ENCODE assay signal across 8 cellular contexts in genomic region chr12:104478396-104479140, GRCh38. TPM values are rescaled to one million over a fixed set of nuclear protein-coding genes. Genes with fewer than 3 reads are reported as not detected.
DNase-seq lines count a peak whose midpoint lies in the region; ATAC-seq and TF ChIP-seq lines count a peak whose summit lies in the region.

No MANE protein-coding gene starts in this region.

- no peaks in the 10 kb centered on the region for H3K79me1 ChIP-seq in mesenchymal stem cell (replicated peaks; ENCODE audit: low read length, poor library complexity, severe bottlenecking)

- H3K27me3 ChIP-seq in mesenchymal stem cell (ENCODE audit: control insufficient read depth in 1 of 2, insufficient read depth in 1 of 2, low read length in 2 of 2) = no peaks in the 10 kb centered on the region

- peak; percentile 63 for DNase-seq in CMK (ENCODE audit: low read depth)
- DNase-seq in activated CD4-positive, alpha-beta T cell treated with anti-CD3 and anti-CD28 coated beads, Interleukin-2, amount 50 U/mL, for 48 hours = peak; percentile 34 to 50
- DNase-seq in mesenchymal stem cell = peak; percentile 46
- no peak for DNase-seq in NCI-H146 treated with DMSO at 0.1 percent for 48 hours (lab: John Stamatoyannopoulos, UW; ENCODE audit: unreplicated experiment)
- no peak for DNase-seq in NCI-H1436 treated with DMSO at 0.1 percent for 48 hours (lab: John Stamatoyannopoulos, UW)
- DNase-seq in type B pancreatic cell (ENCODE audit: extremely low spot score, unreplicated experiment) = no peak

- WGBS in mesenchymal stem cell = 64% methylated on average over 7 of the region's 8 CpGs

- peak overlapping the region in 1 of 2 experiments; percentile 45 for H3K4ac ChIP-seq in mesenchymal stem cell (ENCODE audit: low read depth in 1 of 2, low read length in 2 of 2)

- H4K8ac ChIP-seq in mesenchymal stem cell (ENCODE audit: low read length) = peak overlapping the region; percentile 13

- H2BK5ac ChIP-seq in mesenchymal stem cell (ENCODE audit: low read depth, low read length, poor library complexity, severe bottlenecking) = no peak overlapping the region

- no peaks in the 10 kb centered on the region for H3K27me3 Mint-ChIP-seq in type B pancreatic cell

- peak; percentile 82 for ATAC-seq in GM19438 (IDR thresholded peaks at IDR 0.05; ENCODE audit: low read depth, unreplicated experiment)
- peak; percentile 83 for ATAC-seq in HG03442 (IDR thresholded peaks at IDR 0.05; ENCODE audit: unreplicated experiment)

- H3K14ac ChIP-seq in mesenchymal stem cell (ENCODE audit: low read length in 2 of 2) = no peak overlapping the region

- no peaks in the 10 kb centered on the region for H3K36me3 ChIP-seq in mesenchymal stem cell (ENCODE audit: control insufficient read depth in 1 of 2, insufficient read depth in 2 of 2, low read depth in 1 of 2, low read length in 2 of 2)

- peak overlapping the region; percentile 70 for H2BK15ac ChIP-seq in mesenchymal stem cell (ENCODE audit: low read depth, poor library complexity, severe bottlenecking)

- H3K4me1 ChIP-seq in mesenchymal stem cell (ENCODE audit: control insufficient read depth, insufficient read depth, low read depth, low read length) = peaks cover 5% of the 10 kb centered on the region

- H2BK12ac ChIP-seq in mesenchymal stem cell (ENCODE audit: low read length in 2 of 2) = peak overlapping the region; percentile 47 to 50

- peaks cover 4% of the 10 kb centered on the region for H3K36me3 Mint-ChIP-seq in type B pancreatic cell

- peaks cover 5% of the 10 kb centered on the region for H3K9me3 Mint-ChIP-seq in type B pancreatic cell

- peak overlapping the region; percentile 79 to 80 for H3K18ac ChIP-seq in mesenchymal stem cell (ENCODE audit: low read depth in 1 of 2, low read length in 2 of 2)

- no peak overlapping the region for H4K91ac ChIP-seq in mesenchymal stem cell (ENCODE audit: low read length)

- H3K23ac ChIP-seq in mesenchymal stem cell (ENCODE audit: low read length in 2 of 2) = peak overlapping the region in 1 of 2 experiments; percentile 78

- no peak overlapping the region for H3K4me3 ChIP-seq in mesenchymal stem cell (ENCODE audit: insufficient read depth in 1 of 2, low read depth in 1 of 2, low read length in 2 of 2)

- H2AK5ac ChIP-seq in mesenchymal stem cell (ENCODE audit: low read length, severe bottlenecking) = no peak overlapping the region

- H3K27ac ChIP-seq in mesenchymal stem cell (ENCODE audit: low read length, poor library complexity, severe bottlenecking) = no peak overlapping the region

- no peak overlapping the region for H3K4me2 ChIP-seq in mesenchymal stem cell (ENCODE audit: low read length, poor library complexity, severe bottlenecking)

- peaks cover 3% of the 10 kb centered on the region for H3K9me3 ChIP-seq in mesenchymal stem cell (ENCODE audit: control insufficient read depth, low read length)

- H3K9ac ChIP-seq in mesenchymal stem cell (ENCODE audit: low read length) = no peak overlapping the region

- no peak overlapping the region for H3K27ac Mint-ChIP-seq in type B pancreatic cell

- H3K4me1 Mint-ChIP-seq in type B pancreatic cell (ENCODE audit: unreplicated experiment) = peaks cover 6% of the 10 kb centered on the region

- H2AFZ ChIP-seq in mesenchymal stem cell (ENCODE audit: low read depth, low read length) = no peak overlapping the region

- no peak for TF ChIP-seq CTCF in type B pancreatic cell (conservative IDR thresholded peaks at IDR 0.05)

- H3K4me3 Mint-ChIP-seq in type B pancreatic cell = no peak overlapping the region

- H2BK120ac ChIP-seq in mesenchymal stem cell (ENCODE audit: low read depth, low read length) = peak overlapping the region; percentile 27

RNA-seq across cellular contexts. Expression of gene CHST11, which starts 21.8 kb away (rescaled TPM):
- 17.4 TPM for polyA plus RNA-seq in mesenchymal stem cell (2013, experiment 1 of 2)
- polyA plus RNA-seq in mesenchymal stem cell (2013, experiment 2 of 2) = 16.4 TPM
- total RNA-seq in type B pancreatic cell (ENCODE audit: low replicate concordance) = 15.5 and 27.2 TPM in 2 replicates

Comparison
In these comparisons a context has a peak if more than half of its experiments do, and no peak if none do; other contexts are left out.
1. DNase-seq: peak in CMK (single experiment), activated CD4-positive, alpha-beta T cell treated with anti-CD3 and anti-CD28 coated beads, Interleukin-2, amount 50 U/mL, for 48 hours (2 of 2) and mesenchymal stem cell (single experiment); none in NCI-H146 treated with DMSO at 0.1 percent for 48 hours (single experiment), NCI-H1436 treated with DMSO at 0.1 percent for 48 hours (single experiment) and type B pancreatic cell (single experiment).